Comparison of ENCODE assay signal across 8 cellular contexts in genomic region chr11:110295086-110295485, GRCh38. TPM values are rescaled to one million over a fixed set of nuclear protein-coding genes. Genes with fewer than 3 reads are reported as not detected.
DNase-seq lines count a peak whose midpoint lies in the region; ATAC-seq, FAIRE-seq and TF ChIP-seq lines count a peak whose summit lies in the region.

No MANE protein-coding gene starts in this region.

- peaks cover 62% of the 10 kb centered on the region for H3K79me2 ChIP-seq in keratinocyte (ENCODE audit: control insufficient read depth, insufficient read depth, low read length)

- TF ChIP-seq CTCF in keratinocyte (optimal IDR thresholded peaks at IDR 0.05 in 1 of 3, IDR thresholded peaks at IDR 0.05 in 1 of 3, conservative IDR thresholded peaks at IDR 0.05 in 1 of 3; ENCODE audit: extremely low read depth in 1 of 3, insufficient read depth in 2 of 3, low read length in 3 of 3) (no peak), testis (IDR thresholded peaks at IDR 0.05) (no peak)

- peaks cover under 1% of the 10 kb centered on the region for H3K9me3 Mint-ChIP-seq in activated CD4-positive, alpha-beta T cell treated with anti-CD3 and anti-CD28 coated beads for 36 hours (ENCODE audit: low read depth)
- H3K9me3 Mint-ChIP-seq in activated naive CD8-positive, alpha-beta T cell treated with anti-CD3 and anti-CD28 coated beads for 36 hours: peaks cover 2% of the 10 kb centered on the region

- H3K27ac ChIP-seq in keratinocyte (ENCODE audit: control insufficient read depth, insufficient read depth, low read length): peak overlapping the region; percentile 77
- H3K27ac ChIP-seq in testis: peak overlapping the region; percentile 95 to 98

- no peak overlapping the region for H2AFZ ChIP-seq in keratinocyte (ENCODE audit: control insufficient read depth, low read length)

- H3K9ac ChIP-seq in keratinocyte (ENCODE audit: control insufficient read depth, extremely low read depth, insufficient read depth, low read length): peak overlapping the region; percentile 96

- H3K4me3 ChIP-seq in keratinocyte (ENCODE audit: control insufficient read depth in 2 of 3, extremely low read depth in 1 of 3, insufficient read depth in 2 of 3, low read depth in 1 of 3, low read length in 3 of 3) (peak overlapping the region; percentile 89 to 95 (median 89)), testis (peak overlapping the region in 1 of 2 donors; percentile 84)

- POLR2A ChIA-PET in activated CD4-positive, alpha-beta T cell treated with anti-CD3 and anti-CD28 coated beads for 36 hours (lab: Charles Lee): interaction anchor here (1.0 kb wide), 1 partner anchor 33 kb away, joined by 3 read pairs; no protein-coding TSS in a partner anchor

- peak overlapping the region; percentile 89 for H3K4me2 ChIP-seq in keratinocyte (ENCODE audit: control insufficient read depth, extremely low read depth, insufficient read depth, low read depth, low read length)

- ATAC-seq in activated CD4-positive, alpha-beta T cell treated with anti-CD3 and anti-CD28 coated beads for 36 hours: no peak
- ATAC-seq in HG02970 (IDR thresholded peaks at IDR 0.05; ENCODE audit: low FRiP score, unreplicated experiment) (no peak), GM21526 (IDR thresholded peaks at IDR 0.05; ENCODE audit: low FRiP score, unreplicated experiment) (no peak), HG03342 (IDR thresholded peaks at IDR 0.05; ENCODE audit: unreplicated experiment) (no peak)

- H3K4me1 ChIP-seq in keratinocyte (ENCODE audit: control insufficient read depth, extremely low read depth, insufficient read depth, low read length) (peaks cover 32% of the 10 kb centered on the region), testis (peaks cover 35% of the 10 kb centered on the region)

- H3K9me1 ChIP-seq in keratinocyte (ENCODE audit: control insufficient read depth, extremely low read depth, insufficient read depth, low read length): no peaks in the 10 kb centered on the region

- CTCF ChIA-PET in activated CD4-positive, alpha-beta T cell treated with anti-CD3 and anti-CD28 coated beads for 36 hours (lab: Charles Lee): interaction anchor here (1.2 kb wide), 1 partner anchor 82 kb away, joined by 3 read pairs; no protein-coding TSS in a partner anchor

- peaks cover 22% of the 10 kb centered on the region for H4K20me1 ChIP-seq in keratinocyte (ENCODE audit: control insufficient read depth, extremely low read depth, insufficient read depth, low read length)

- no peak overlapping the region for H3K27ac Mint-ChIP-seq in activated CD4-positive, alpha-beta T cell treated with anti-CD3 and anti-CD28 coated beads for 36 hours
- H3K27ac Mint-ChIP-seq in activated naive CD8-positive, alpha-beta T cell treated with anti-CD3 and anti-CD28 coated beads for 36 hours: no peak overlapping the region

- H3K36me3 ChIP-seq in keratinocyte (ENCODE audit: control insufficient read depth in 2 of 2, extremely low read depth in 1 of 2, insufficient read depth in 2 of 2, low read length in 2 of 2): peaks cover 0 to 4% of the 10 kb centered on the region in 2 experiments
- no peaks in the 10 kb centered on the region for H3K36me3 ChIP-seq in testis (ENCODE audit: low read depth, missing control alignments)

- H3K4me1 Mint-ChIP-seq in activated CD4-positive, alpha-beta T cell treated with anti-CD3 and anti-CD28 coated beads for 36 hours: peaks cover 45% of the 10 kb centered on the region
- peaks cover 39% of the 10 kb centered on the region for H3K4me1 Mint-ChIP-seq in activated naive CD8-positive, alpha-beta T cell treated with anti-CD3 and anti-CD28 coated beads for 36 hours

- no peaks in the 10 kb centered on the region for H3K27me3 ChIP-seq in keratinocyte (ENCODE audit: control insufficient read depth, extremely low read depth, insufficient read depth, low read length)
- H3K27me3 ChIP-seq in testis: no peaks in the 10 kb centered on the region

- no peak for DNase-seq in activated CD4-positive, alpha-beta T cell treated with anti-CD3 and anti-CD28 coated beads for 36 hours
- no peak for DNase-seq in activated CD4-positive, alpha-beta T cell treated with anti-CD3 and anti-CD28 coated beads, Interleukin-2, amount 50 U/mL, for 4 hours
- no peak for DNase-seq in activated naive CD8-positive, alpha-beta T cell treated with anti-CD3 and anti-CD28 coated beads for 36 hours
- DNase-seq in keratinocyte (ENCODE audit: low read depth, low spot score) (no peak), testis (no peak)

- FAIRE-seq in keratinocyte (lab: Jason Lieb, UNC): no peak

- intact Hi-C loops in activated CD4-positive, alpha-beta T cell treated with anti-CD3 and anti-CD28 coated beads for 36 hours (cut with DNase I, micrococcal nuclease): loop anchor here in 1 of 2 experiments (5.0 kb wide), 2 partner anchors 203 to 1642 kb away; partner anchors contain the start of genes DIXDC1 and ZC3H12C
- intact Hi-C loops in testis (cut with DNase I; ENCODE audit: low total_unique reads): no loop called here

- H3K36me3 Mint-ChIP-seq in activated CD4-positive, alpha-beta T cell treated with anti-CD3 and anti-CD28 coated beads for 36 hours (ENCODE audit: low read depth): peaks cover 24% of the 10 kb centered on the region
- H3K36me3 Mint-ChIP-seq in activated naive CD8-positive, alpha-beta T cell treated with anti-CD3 and anti-CD28 coated beads for 36 hours: peaks cover 15% of the 10 kb centered on the region

- H3K27me3 Mint-ChIP-seq in activated CD4-positive, alpha-beta T cell treated with anti-CD3 and anti-CD28 coated beads for 36 hours: no peaks in the 10 kb centered on the region
- H3K27me3 Mint-ChIP-seq in activated naive CD8-positive, alpha-beta T cell treated with anti-CD3 and anti-CD28 coated beads for 36 hours: no peaks in the 10 kb centered on the region

- no peak for TF ChIP-seq POLR2A in testis (IDR thresholded peaks at IDR 0.05)

- dilution Hi-C loops in keratinocyte (cut with MboI; ENCODE audit: extremely low pct_ligation_motif_present, low sequenced_read_pairs): no loop called here

- H3K9me3 ChIP-seq in keratinocyte (ENCODE audit: control insufficient read depth, low read depth, low read length): no peaks in the 10 kb centered on the region
- no peaks in the 10 kb centered on the region for H3K9me3 ChIP-seq in testis

- 1 to 3% methylated on average over 4 of the region's 4 CpGs for WGBS in testis, 2 donors

- peak overlapping the region; percentile 85 for H3K4me3 Mint-ChIP-seq in activated CD4-positive, alpha-beta T cell treated with anti-CD3 and anti-CD28 coated beads for 36 hours
- peak overlapping the region; percentile 94 for H3K4me3 Mint-ChIP-seq in activated naive CD8-positive, alpha-beta T cell treated with anti-CD3 and anti-CD28 coated beads for 36 hours

RNA-seq across cellular contexts. Expression of gene RDX, which starts 1.3 kb away (rescaled TPM):
- total RNA-seq in activated CD4-positive, alpha-beta T cell treated with anti-CD3 and anti-CD28 coated beads for 36 hours: 10 to 100 TPM; 53.9 to 61.7 TPM
- 10 to 100 TPM; 33.7 to 35.6 TPM for total RNA-seq in activated naive CD8-positive, alpha-beta T cell treated with anti-CD3 and anti-CD28 coated beads for 36 hours
- polyA plus RNA-seq in keratinocyte (45.8 to 85.4 TPM (median 80.5 TPM) in 3 replicates), testis (ENCODE audit: insufficient read depth, low read depth, low replicate concordance) (39.8 TPM)
- polyA plus RNA-seq in keratinocyte (2011; ENCODE audit: low read depth): 104 TPM
- 56.3 and 107 TPM in 2 replicates for polyA plus RNA-seq in keratinocyte (2011; cell fraction: cytosol; rRNA removed)
- 62.0 and 83.8 TPM in 2 replicates for polyA plus RNA-seq in keratinocyte (2011; cell fraction: nucleus; rRNA removed)
- polyA plus RNA-seq in keratinocyte (2012; ENCODE audit: low replicate concordance): 38.8 and 70.5 TPM in 2 replicates
- polyA minus RNA-seq in keratinocyte: 18.0 to 120 TPM (median 31.7 TPM) in 3 replicates
- polyA minus RNA-seq in keratinocyte (2011; cell fraction: cytosol; rRNA and poly(A)+ RNA removed): 41.2 TPM
- 25.6 and 47.5 TPM in 2 replicates for polyA minus RNA-seq in keratinocyte (2011; cell fraction: nucleus; rRNA and poly(A)+ RNA removed)
- 100 to 1,000 TPM; 144 to 170 TPM for total RNA-seq in testis
